In the genomic region with DNA sequence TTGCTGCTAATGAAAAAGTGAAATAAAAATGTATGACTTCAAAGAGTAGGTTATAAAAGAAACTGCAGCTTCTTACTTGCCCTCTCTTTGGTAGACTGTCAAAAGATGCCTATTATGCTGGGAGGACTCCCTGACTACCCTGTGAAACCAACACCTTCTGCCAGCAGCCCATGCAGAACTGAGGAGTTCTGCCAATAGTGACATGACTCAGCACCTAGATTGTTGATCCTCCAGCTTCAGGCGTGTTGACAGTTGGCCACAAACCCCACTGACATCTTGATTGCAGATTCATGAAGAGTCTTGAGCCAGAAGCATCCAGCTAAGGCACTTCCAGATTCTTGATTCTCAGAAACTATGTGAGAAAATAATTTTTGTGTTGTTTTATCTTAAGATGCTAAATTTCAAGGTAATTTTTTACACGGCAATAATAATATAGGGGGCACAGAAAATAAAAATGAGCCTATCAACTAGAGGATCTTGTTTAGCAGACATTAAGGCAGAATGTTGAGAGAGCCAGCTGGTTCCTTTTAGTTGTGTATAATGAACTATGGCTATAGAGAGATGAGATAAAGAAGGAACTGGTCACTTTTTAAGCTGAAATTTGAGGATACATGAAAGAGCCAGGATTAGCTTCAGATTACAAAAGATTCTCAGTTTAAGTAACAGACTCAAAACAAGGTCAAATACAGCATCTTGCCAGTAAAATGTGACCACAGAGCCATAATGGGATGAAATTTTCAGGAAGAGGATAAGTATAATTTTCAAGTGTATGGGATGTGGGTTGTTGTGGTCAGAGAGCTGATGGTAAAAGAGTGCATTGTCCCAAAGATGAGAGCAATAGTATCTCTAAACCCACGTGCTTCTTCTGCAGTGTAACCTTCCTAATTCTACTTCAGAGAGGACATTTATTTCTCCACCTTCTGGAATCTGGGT, we compare ENCODE assay signal across 8 cellular contexts.
A peak's percentile ranks its signal among the peaks of the same experiment; 100 is the strongest.
DNase-seq lines count a peak whose midpoint lies in the region; ATAC-seq and TF ChIP-seq lines count a peak whose summit lies in the region.

No MANE protein-coding gene starts in this region.

- TF ChIP-seq CTCF in fibroblast of mammary gland (conservative IDR thresholded peaks at IDR 0.05; ENCODE audit: control insufficient read depth, insufficient read depth, low read depth, low read length): no peak

- peak; percentile 97 for ATAC-seq in GM21619 (IDR thresholded peaks at IDR 0.05; ENCODE audit: unreplicated experiment)

- DNase-seq in NCI-H82 (lab: John Stamatoyannopoulos, UW): peak; percentile 35
- no peak for DNase-seq in NCI-H82 treated with DMSO at 0.1 percent for 48 hours (lab: John Stamatoyannopoulos, UW; ENCODE audit: unreplicated experiment)
- DNase-seq in HS-27A (ENCODE audit: low read depth): peak; percentile 47
- peak; percentile 3 for DNase-seq in SK-N-DZ (ENCODE audit: low spot score)
- DNase-seq in fibroblast of mammary gland (ENCODE audit: low read depth): peak; percentile 96
- peak; percentile 5 to 35 for DNase-seq in stimulated activated CD8-positive, alpha-beta memory T cell treated with anti-CD3 and anti-CD28 coated beads, Interleukin-7, amount 100 ng/mL, for 48 hours (ENCODE audit: extremely low read depth in 1 of 2, low read depth in 1 of 2)
- DNase-seq in NCI-H774 (lab: John Stamatoyannopoulos, UW): no peak

- H3K4me3 ChIP-seq in fibroblast of mammary gland (ENCODE audit: control insufficient read depth, low read depth, low read length): no peak overlapping the region

Comparison
In these comparisons a context has a peak if more than half of its experiments do, and no peak if none do; other contexts are left out.
1. DNase-seq: peak in NCI-H82 (single experiment), HS-27A (single experiment), SK-N-DZ (single experiment), fibroblast of mammary gland (single experiment) and stimulated activated CD8-positive, alpha-beta memory T cell treated with anti-CD3 and anti-CD28 coated beads, Interleukin-7, amount 100 ng/mL, for 48 hours (2 of 2); none in NCI-H82 treated with DMSO at 0.1 percent for 48 hours (single experiment) and NCI-H774 (single experiment).